In genomic region chr9:116837038-116837998, GRCh38 we compare ENCODE assay signal across 13 cellular contexts.
DNase-seq lines count a peak whose midpoint lies in the region; ATAC-seq and TF ChIP-seq lines count a peak whose summit lies in the region.
"Had no signal": no experiment of that assay in that cellular context is flagged by ENCODE, and none has a peak within 500 bp of the region (broad histone marks: within the 10 kb centered on the region; RNA-seq: fewer than 3 reads in every experiment).

No MANE protein-coding gene starts in this region.

- no peak overlapping the region for H3K4me3 Mint-ChIP-seq in mesothelial cell of epicardium

- no peak for ATAC-seq in HG03432 (IDR thresholded peaks at IDR 0.05; ENCODE audit: unreplicated experiment)
- ATAC-seq in left cardiac atrium: no peak

- no peaks in the 10 kb centered on the region for H3K27me3 Mint-ChIP-seq in mesothelial cell of epicardium (ENCODE audit: low read depth)

- peak overlapping the region; percentile 64 for H3K27ac Mint-ChIP-seq in mesothelial cell of epicardium

- H3K9me3 Mint-ChIP-seq in mesothelial cell of epicardium: no peaks in the 10 kb centered on the region

- intact Hi-C loops in left cardiac atrium (cut with DNase I): no loop called here

- no peak overlapping the region for H3K4me3 ChIP-seq in epithelial cell of proximal tubule (ENCODE audit: low read depth, low read length)
- H3K4me3 ChIP-seq: pancreas, transverse colon had no signal

- no peaks in the 10 kb centered on the region for H3K36me3 Mint-ChIP-seq in mesothelial cell of epicardium

- H3K4me1 Mint-ChIP-seq in mesothelial cell of epicardium: peaks cover 18% of the 10 kb centered on the region

- DNase-seq in DMS 273 treated with DMSO at 0.1 percent for 48 hours (lab: John Stamatoyannopoulos, UW) (peak; percentile 11), NCI-H1694 treated with DMSO at 0.1 percent for 48 hours (lab: John Stamatoyannopoulos, UW) (peak; percentile 11), epithelial cell of proximal tubule (ENCODE audit: low read depth) (peak; percentile 65), mesothelial cell of epicardium (ENCODE audit: low spot score in 2 of 2, unreplicated experiment in 2 of 2) (no peak), A172 (ENCODE audit: low spot score) (no peak), left cardiac atrium (no peak)
- no peak for DNase-seq in activated naive CD4-positive, alpha-beta T cell treated with anti-CD3 and anti-CD28 coated beads, Interleukin-2, amount 50 U/mL, for 16 hours
- DNase-seq: hippocampal formation, NCI-H526 treated with DMSO at 0.1 percent for 48 hours, pancreas, SIG-M5, transverse colon had no signal

- TF ChIP-seq CTCF in epithelial cell of proximal tubule (conservative IDR thresholded peaks at IDR 0.05; ENCODE audit: low read depth, low read length): no peak
- TF ChIP-seq CTCF in mesothelial cell of epicardium (IDR thresholded peaks at IDR 0.05; ENCODE audit: unreplicated experiment): no peak

Comparison
In these comparisons a context has a peak if more than half of its experiments do, and no peak if none do; other contexts are left out.
1. DNase-seq: peak in DMS 273 treated with DMSO at 0.1 percent for 48 hours (single experiment), NCI-H1694 treated with DMSO at 0.1 percent for 48 hours (single experiment) and epithelial cell of proximal tubule (single experiment); none in mesothelial cell of epicardium (0 of 2), A172 (single experiment), left cardiac atrium (single experiment) and activated naive CD4-positive, alpha-beta T cell treated with anti-CD3 and anti-CD28 coated beads, Interleukin-2, amount 50 U/mL, for 16 hours (single experiment).